Comparison of ENCODE assay signal across 9 cellular contexts in genomic region chr16:23905027-23905426, GRCh38.
DNase-seq lines count a peak whose midpoint lies in the region; ATAC-seq, FAIRE-seq and TF ChIP-seq lines count a peak whose summit lies in the region.
"Had no signal": no experiment of that assay in that cellular context is flagged by ENCODE, and none has a peak within 500 bp of the region (broad histone marks: within the 10 kb centered on the region; RNA-seq: fewer than 3 reads in every experiment).

No MANE protein-coding gene starts in this region.

- H3K4me3 ChIP-seq in keratinocyte (ENCODE audit: control insufficient read depth in 2 of 3, extremely low read depth in 1 of 3, insufficient read depth in 2 of 3, low read depth in 1 of 3, low read length in 3 of 3) (no peak overlapping the region), transverse colon (no peak overlapping the region)
- no peak overlapping the region for H3K4me3 ChIP-seq in CD4-positive, alpha-beta memory T cell (ENCODE audit: low read length in 2 of 2)
- H3K4me3 ChIP-seq: spleen had no signal

- CTCF ChIA-PET in CD4-positive, alpha-beta memory T cell (lab: Charles Lee; ENCODE audit: partially characterized antibody): interaction anchor here (1.6 to 2.1 kb wide), 2 partner anchors 104 to 106 kb away, joined by 3 to 8 read pairs; no protein-coding TSS in a partner anchor

- FAIRE-seq in HTR-8/SVneo (lab: Jason Lieb, UNC) (peak; percentile 72), keratinocyte (lab: Jason Lieb, UNC) (peak; percentile 59)

- H3K27me3 ChIP-seq in keratinocyte (ENCODE audit: control insufficient read depth, extremely low read depth, insufficient read depth, low read length) (no peaks in the 10 kb centered on the region), transverse colon (no peaks in the 10 kb centered on the region)
- no peaks in the 10 kb centered on the region for H3K27me3 ChIP-seq in CD4-positive, alpha-beta memory T cell (ENCODE audit: insufficient read depth, low read length)
- H3K27me3 ChIP-seq: spleen had no signal

- H3K4me2 ChIP-seq in keratinocyte (ENCODE audit: control insufficient read depth, extremely low read depth, insufficient read depth, low read depth, low read length): no peak overlapping the region

- TF ChIP-seq POLR2A in transverse colon (IDR thresholded peaks at IDR 0.05): no peak

- H3K27ac Mint-ChIP-seq in central memory CD8-positive, alpha-beta T cell (ENCODE audit: low read depth): peak overlapping the region; percentile 50
- H3K27ac Mint-ChIP-seq in CD4-positive, alpha-beta memory T cell: peak overlapping the region in 2 of 7 donors; percentile 51 to 60
- H3K27ac Mint-ChIP-seq: activated CD4-positive, alpha-beta T cell treated with anti-CD3 and anti-CD28 coated beads, Interleukin-2, amount 10 ng/mL, durations not matched to agents 24 days and 14 days had no signal

- intact Hi-C loops in transverse colon (cut with DNase I; ENCODE audit: low total_unique reads): no loop called here
- intact Hi-C loops in CD4-positive, alpha-beta memory T cell (cut with micrococcal nuclease): loop anchor here (10.0 kb wide), 1 partner anchor 50 kb away; no protein-coding TSS in a partner anchor

- H3K27me3 Mint-ChIP-seq in central memory CD8-positive, alpha-beta T cell: no peaks in the 10 kb centered on the region
- no peaks in the 10 kb centered on the region for H3K27me3 Mint-ChIP-seq in CD4-positive, alpha-beta memory T cell
- H3K27me3 Mint-ChIP-seq: activated CD4-positive, alpha-beta T cell treated with anti-CD3 and anti-CD28 coated beads, Interleukin-2, amount 10 ng/mL, durations not matched to agents 24 days and 14 days had no signal

- peak; percentile 45 for DNase-seq in HTR-8/SVneo (ENCODE audit: insufficient read length, low spot score)
- DNase-seq in central memory CD8-positive, alpha-beta T cell (ENCODE audit: low spot score in 2 of 2): no peak
- DNase-seq in keratinocyte (ENCODE audit: low read depth, low spot score): peak; percentile 68
- peak; percentile 21 for DNase-seq in transverse colon
- DNase-seq in mesenteric fat pad (ENCODE audit: low spot score): no peak
- DNase-seq in CD4-positive, alpha-beta memory T cell: no peak
- DNase-seq: activated CD4-positive, alpha-beta T cell treated with anti-CD3 and anti-CD28 coated beads, Interleukin-2, amount 10 ng/mL, durations not matched to agents 24 days and 14 days; spleen had no signal

- in situ Hi-C loops in transverse colon (cut with MboI; ENCODE audit: low pct_ligation_motif_present in 1 of 4, low pct_unique_long_range_greater_than_20kb in 1 of 4, low sequenced_read_pairs in 3 of 4): no loop called here

- H2AFZ ChIP-seq in keratinocyte (ENCODE audit: control insufficient read depth, low read length): no peak overlapping the region

- no peak overlapping the region for H3K4me3 Mint-ChIP-seq in central memory CD8-positive, alpha-beta T cell
- no peak overlapping the region for H3K4me3 Mint-ChIP-seq in CD4-positive, alpha-beta memory T cell
- H3K4me3 Mint-ChIP-seq: activated CD4-positive, alpha-beta T cell treated with anti-CD3 and anti-CD28 coated beads, Interleukin-2, amount 10 ng/mL, durations not matched to agents 24 days and 14 days had no signal

- H3K4me1 Mint-ChIP-seq in central memory CD8-positive, alpha-beta T cell: peaks cover 90% of the 10 kb centered on the region
- H3K4me1 Mint-ChIP-seq in CD4-positive, alpha-beta memory T cell: peaks cover 56 to 94% (median 75%) of the 10 kb centered on the region in 4 donors

- dilution Hi-C loops in keratinocyte (cut with MboI; ENCODE audit: extremely low pct_ligation_motif_present, low sequenced_read_pairs): no loop called here

- ATAC-seq in central memory CD8-positive, alpha-beta T cell (replicated peaks; ENCODE audit: extremely low read depth, poor library complexity, severe bottlenecking): no peak
- ATAC-seq in HG03457 (IDR thresholded peaks at IDR 0.05; ENCODE audit: unreplicated experiment): no peak

- POLR2A ChIA-PET in CD4-positive, alpha-beta memory T cell (lab: Charles Lee; ENCODE audit: partially characterized antibody): interaction anchor here (1.2 kb wide), 1 partner anchor 14 kb away, joined by 3 read pairs; no protein-coding TSS in a partner anchor

- H4K20me1 ChIP-seq in keratinocyte (ENCODE audit: control insufficient read depth, extremely low read depth, insufficient read depth, low read length): no peaks in the 10 kb centered on the region

- H3K9me3 Mint-ChIP-seq in central memory CD8-positive, alpha-beta T cell: no peaks in the 10 kb centered on the region
- no peaks in the 10 kb centered on the region for H3K9me3 Mint-ChIP-seq in CD4-positive, alpha-beta memory T cell
- H3K9me3 Mint-ChIP-seq: activated CD4-positive, alpha-beta T cell treated with anti-CD3 and anti-CD28 coated beads, Interleukin-2, amount 10 ng/mL, durations not matched to agents 24 days and 14 days had no signal

- no peaks in the 10 kb centered on the region for H3K9me1 ChIP-seq in keratinocyte (ENCODE audit: control insufficient read depth, extremely low read depth, insufficient read depth, low read length)

- no peak for TF ChIP-seq EP300 in transverse colon (IDR thresholded peaks at IDR 0.05; ENCODE audit: low read depth)

- no peaks in the 10 kb centered on the region for H3K79me2 ChIP-seq in keratinocyte (ENCODE audit: control insufficient read depth, insufficient read depth, low read length)

- no peak overlapping the region for H3K27ac ChIP-seq in keratinocyte (ENCODE audit: control insufficient read depth, insufficient read depth, low read length)
- H3K27ac ChIP-seq in transverse colon: peak overlapping the region in 3 of 4 donors; percentile 58 to 82 (median 82)
- no peak overlapping the region for H3K27ac ChIP-seq in CD4-positive, alpha-beta memory T cell (ENCODE audit: low read depth, low read length)
- H3K27ac ChIP-seq: spleen had no signal

- no peak overlapping the region for H3K9ac ChIP-seq in keratinocyte (ENCODE audit: control insufficient read depth, extremely low read depth, insufficient read depth, low read length)

- H3K4me1 ChIP-seq in keratinocyte (ENCODE audit: control insufficient read depth, extremely low read depth, insufficient read depth, low read length): peaks cover 15% of the 10 kb centered on the region
- no peaks in the 10 kb centered on the region for H3K4me1 ChIP-seq in transverse colon
- H3K4me1 ChIP-seq in CD4-positive, alpha-beta memory T cell (ENCODE audit: insufficient read depth, low read length): peaks cover 50% of the 10 kb centered on the region

- H3K36me3 ChIP-seq in keratinocyte (ENCODE audit: control insufficient read depth in 2 of 2, extremely low read depth in 1 of 2, insufficient read depth in 2 of 2, low read length in 2 of 2) (no peaks in the 10 kb centered on the region), transverse colon (no peaks in the 10 kb centered on the region)
- no peaks in the 10 kb centered on the region for H3K36me3 ChIP-seq in CD4-positive, alpha-beta memory T cell (ENCODE audit: insufficient read depth, low read length)
- H3K36me3 ChIP-seq: spleen had no signal

- no peaks in the 10 kb centered on the region for H3K9me3 ChIP-seq in keratinocyte (ENCODE audit: control insufficient read depth, low read depth, low read length)
- H3K9me3 ChIP-seq in transverse colon: no peaks in the 10 kb centered on the region
- no peaks in the 10 kb centered on the region for H3K9me3 ChIP-seq in CD4-positive, alpha-beta memory T cell (ENCODE audit: control insufficient read depth in 1 of 2, low read length in 2 of 2)
- H3K9me3 ChIP-seq: spleen had no signal

- WGBS in transverse colon (ENCODE audit: low coverage in 1 of 2), 2 donors: 54% methylated on average over 8 of the region's 8 CpGs; no CpG with 5 or more reads in 1 of the 2 donors

- TF ChIP-seq CTCF in keratinocyte (optimal IDR thresholded peaks at IDR 0.05 in 1 of 3, IDR thresholded peaks at IDR 0.05 in 1 of 3, conservative IDR thresholded peaks at IDR 0.05 in 1 of 3; ENCODE audit: extremely low read depth in 1 of 3, insufficient read depth in 2 of 3, low read length in 3 of 3) (no peak), transverse colon (IDR thresholded peaks at IDR 0.05) (no peak)

- peaks cover 12% of the 10 kb centered on the region for H3K36me3 Mint-ChIP-seq in central memory CD8-positive, alpha-beta T cell (ENCODE audit: insufficient read depth)
- H3K36me3 Mint-ChIP-seq in CD4-positive, alpha-beta memory T cell: peaks cover 2 to 4% of the 10 kb centered on the region in 2 donors

Comparison
In these comparisons a context has a peak if more than half of its experiments do, and no peak if none do; other contexts are left out.
1. DNase-seq: peak in HTR-8/SVneo (single experiment), keratinocyte (single experiment) and transverse colon (single experiment); none in central memory CD8-positive, alpha-beta T cell (0 of 2), mesenteric fat pad (single experiment) and CD4-positive, alpha-beta memory T cell (0 of 5).
2. H3K27ac ChIP-seq: peak in transverse colon (3 of 4); none in keratinocyte (single experiment) and CD4-positive, alpha-beta memory T cell (single experiment).